In genomic region chr9:37503736-37504135, GRCh38 we compare ENCODE assay signal across 10 cellular contexts. TPM values are rescaled to one million over a fixed set of nuclear protein-coding genes. Genes with fewer than 3 reads are reported as not detected.
DNase-seq lines count a peak whose midpoint lies in the region; ATAC-seq and TF ChIP-seq lines count a peak whose summit lies in the region.
"Had no signal": no experiment of that assay in that cellular context is flagged by ENCODE, and none has a peak within 500 bp of the region (broad histone marks: within the 10 kb centered on the region; RNA-seq: fewer than 3 reads in every experiment).

No MANE protein-coding gene starts in this region.

- TF ChIP-seq CTCF in GM12865 (IDR thresholded peaks at IDR 0.05; ENCODE audit: insufficient read depth, low read depth, low read length, missing control alignments) = no peak
- TF ChIP-seq CTCF in RWPE2 (IDR thresholded peaks at IDR 0.05; ENCODE audit: poor library complexity, severe bottlenecking) = no peak
- no peak for TF ChIP-seq CTCF in brain microvascular endothelial cell (IDR thresholded peaks at IDR 0.05; ENCODE audit: low read depth, low read length, missing control alignments)
- no peak for TF ChIP-seq CTCF in mucosa of descending colon (IDR thresholded peaks at IDR 0.05)
- TF ChIP-seq CTCF in BE2C (IDR thresholded peaks at IDR 0.05; ENCODE audit: low read depth, low read length) = no peak

- H3K27ac ChIP-seq in RWPE2 (ENCODE audit: poor library complexity, severe bottlenecking) = no peak overlapping the region
- H3K27ac ChIP-seq in brain microvascular endothelial cell = no peak overlapping the region
- H3K27ac ChIP-seq: psoas muscle had no signal

- H3K27me3 ChIP-seq in RWPE2 (ENCODE audit: insufficient read depth, poor library complexity, severe bottlenecking) (no peaks in the 10 kb centered on the region), brain microvascular endothelial cell (replicated peaks) (no peaks in the 10 kb centered on the region), BE2C (no peaks in the 10 kb centered on the region)

- H3K36me3 ChIP-seq in RWPE2 (ENCODE audit: low read depth) = peaks cover 64% of the 10 kb centered on the region
- peaks cover 43% of the 10 kb centered on the region for H3K36me3 ChIP-seq in brain microvascular endothelial cell (replicated peaks)
- peaks cover 5% of the 10 kb centered on the region for H3K36me3 ChIP-seq in mucosa of descending colon (ENCODE audit: low read depth)
- H3K36me3 ChIP-seq in BE2C = peaks cover 80% of the 10 kb centered on the region

- H3K4me1 ChIP-seq in RWPE2 (ENCODE audit: insufficient read depth, poor library complexity, severe bottlenecking) = no peaks in the 10 kb centered on the region
- no peaks in the 10 kb centered on the region for H3K4me1 ChIP-seq in mucosa of descending colon (ENCODE audit: low read depth)
- H3K4me1 ChIP-seq in BE2C = no peaks in the 10 kb centered on the region
- H3K4me1 ChIP-seq: psoas muscle had no signal

- DNase-seq in GM12865 (ENCODE audit: low read depth) (peak; percentile 29), RWPE2 (ENCODE audit: low spot score) (no peak), brain microvascular endothelial cell (peak; percentile 20), mucosa of descending colon (peak in 1 of 3 donors; percentile 14), NCI-H2171 (lab: John Stamatoyannopoulos, UW) (no peak), BE2C (no peak)
- DNase-seq: NCI-H2029 treated with DMSO at 0.1 percent for 48 hours, psoas muscle had no signal

- peak; percentile 29; the same call in 1 of the 3 replicates for ATAC-seq in RWPE2 (ENCODE audit: low read depth)
- peak; percentile 58 for ATAC-seq in mucosa of descending colon
- no peak for ATAC-seq in GM19351 (IDR thresholded peaks at IDR 0.05; ENCODE audit: unreplicated experiment)
- ATAC-seq in GM18907 (IDR thresholded peaks at IDR 0.05; ENCODE audit: unreplicated experiment) = no peak

- in situ Hi-C loops in brain microvascular endothelial cell (cut with HindIII; ENCODE audit: low pct_ligation_motif_present, low sequenced_read_pairs) = no loop called here

- H3K9me3 ChIP-seq in RWPE2 (ENCODE audit: severe bottlenecking) (no peaks in the 10 kb centered on the region), mucosa of descending colon (no peaks in the 10 kb centered on the region), BE2C (no peaks in the 10 kb centered on the region)
- H3K9me3 ChIP-seq: psoas muscle had no signal

- H3K4me3 ChIP-seq in GM12865 (ENCODE audit: low read depth, low read length) (no peak overlapping the region), RWPE2 (ENCODE audit: severe bottlenecking) (no peak overlapping the region), brain microvascular endothelial cell (ENCODE audit: low read depth, low read length) (no peak overlapping the region), mucosa of descending colon (no peak overlapping the region), BE2C (ENCODE audit: low read depth, low read length) (no peak overlapping the region)
- H3K4me3 ChIP-seq: psoas muscle had no signal

- intact Hi-C loops in mucosa of descending colon (cut with DNase I, micrococcal nuclease) = no loop called here

RNA-seq across cellular contexts. Expression of gene POLR1E, which starts 18.0 kb away (rescaled TPM):
- total RNA-seq in mucosa of descending colon = 10 to 100 TPM; 10.5 to 21.2 (median 11.2) TPM
- 5.7 TPM for polyA plus RNA-seq in BE2C (2012; ENCODE audit: insufficient read depth, insufficient read length, low read depth)

RNA-seq across cellular contexts. Expression of gene ZBTB5, which starts 38.5 kb away (rescaled TPM):
- total RNA-seq in mucosa of descending colon = 10 to 100 TPM in 1 of 3 donors, 1 to 10 TPM in 2; 7.8 to 11.9 (median 9.5) TPM
- 15.8 TPM for polyA plus RNA-seq in BE2C (2012; ENCODE audit: insufficient read depth, insufficient read length, low read depth)

Comparison
In these comparisons a context has a peak if more than half of its experiments do, and no peak if none do; other contexts are left out.
1. DNase-seq: peak in GM12865 (single experiment) and brain microvascular endothelial cell (single experiment); none in RWPE2 (single experiment), NCI-H2171 (single experiment) and BE2C (single experiment).
2. ATAC-seq: peak in RWPE2 (single experiment) and mucosa of descending colon (single experiment); none in GM19351 (single experiment) and GM18907 (single experiment).